In the genomic region with DNA sequence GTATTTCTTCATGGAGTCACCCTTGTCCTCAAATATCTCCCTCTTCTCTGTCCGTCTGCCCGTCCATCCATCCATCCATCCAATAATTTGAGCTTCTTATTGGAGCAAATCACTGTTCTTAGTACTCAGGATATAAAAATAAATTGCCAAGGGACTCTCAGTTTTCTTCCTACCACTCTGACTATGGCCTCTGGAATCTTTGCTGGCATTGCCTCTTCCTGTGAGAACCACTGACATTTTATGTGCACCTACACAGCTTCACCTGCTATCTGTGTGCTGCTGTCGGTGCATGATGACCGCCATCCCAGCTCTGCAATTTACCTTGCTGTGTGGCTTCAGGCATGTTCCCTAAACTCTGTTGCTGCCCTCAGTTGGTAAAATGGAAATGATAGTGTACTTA, we compare ENCODE assay signal across 6 cellular contexts.
"Had no signal": no experiment of that assay in that cellular context is flagged by ENCODE, and none has a peak within 500 bp of the region (broad histone marks: within the 10 kb centered on the region; RNA-seq: fewer than 3 reads in every experiment).

No MANE protein-coding gene starts in this region.

- H2AFZ ChIP-seq: GM23338 had no signal

- H3K27ac ChIP-seq: HL-60 had no signal

- H3K4me2 ChIP-seq: GM23338 had no signal

- ATAC-seq: GM23338, HepG2, K562 had no signal

- H3K9me3 Mint-ChIP-seq: GM23338, H9 had no signal

- DNase-seq: H9, HCEC 1CT had no signal

- H3K27ac Mint-ChIP-seq: GM23338, H9 had no signal

- H3K4me3 ChIP-seq: GM23338, K562 had no signal
